In genomic region chr9:105296889-105297288, GRCh38 we compare ENCODE assay signal across 8 cellular contexts. TPM values are rescaled to one million over a fixed set of nuclear protein-coding genes. Genes with fewer than 3 reads are reported as not detected.
A peak's percentile ranks its signal among the peaks of the same experiment; 100 is the strongest.
DNase-seq lines count a peak whose midpoint lies in the region; ATAC-seq and TF ChIP-seq lines count a peak whose summit lies in the region.

No MANE protein-coding gene starts in this region.

- CTCF ChIA-PET in activated CD8-positive, alpha-beta T cell treated with anti-CD3 and anti-CD28 coated beads, Interleukin-2, amount 10 ng/mL, durations not matched to agents 7 days and 5 days (lab: Charles Lee) = no interaction called here
- CTCF ChIA-PET in activated CD8-positive, alpha-beta memory T cell treated with anti-CD3 and anti-CD28 coated beads, Interleukin-2, amount 10 ng/mL, durations not matched to agents 7 days and 5 days (lab: Charles Lee) = no interaction called here

- peaks cover 4% of the 10 kb centered on the region for H3K36me3 Mint-ChIP-seq in activated CD8-positive, alpha-beta T cell treated with anti-CD3 and anti-CD28 coated beads, Interleukin-2, amount 10 ng/mL, durations not matched to agents 7 days and 5 days (ENCODE audit: low read depth)
- no peaks in the 10 kb centered on the region for H3K36me3 Mint-ChIP-seq in activated CD8-positive, alpha-beta memory T cell treated with anti-CD3 and anti-CD28 coated beads, Interleukin-2, amount 10 ng/mL, durations not matched to agents 7 days and 5 days
- H3K36me3 Mint-ChIP-seq in immature natural killer cell = peaks cover 6 to 15% (median 10%) of the 10 kb centered on the region in 3 donors

- peak overlapping the region; percentile 75 for H3K9ac ChIP-seq in iPS-20b (ENCODE audit: low read depth, low read length)

- H3K4me3 ChIP-seq in breast epithelium (no peak overlapping the region), iPS-20b (ENCODE audit: low read length) (peak overlapping the region; percentile 56; the same call in 1 of the 2 replicates)

- H3K27me3 Mint-ChIP-seq in activated CD8-positive, alpha-beta T cell treated with anti-CD3 and anti-CD28 coated beads, Interleukin-2, amount 10 ng/mL, durations not matched to agents 7 days and 5 days (ENCODE audit: low read depth) = peaks cover 3% of the 10 kb centered on the region
- H3K27me3 Mint-ChIP-seq in activated CD8-positive, alpha-beta memory T cell treated with anti-CD3 and anti-CD28 coated beads, Interleukin-2, amount 10 ng/mL, durations not matched to agents 7 days and 5 days = no peaks in the 10 kb centered on the region
- peaks cover 0 to 3% (median 0%) of the 10 kb centered on the region in 3 donors for H3K27me3 Mint-ChIP-seq in immature natural killer cell (ENCODE audit: low read depth in 3 of 3)

- H3K4me1 ChIP-seq in breast epithelium (peaks cover 0 to under 1% of the 10 kb centered on the region in 2 donors), iPS-20b (ENCODE audit: insufficient read depth, low read length) (peaks cover 42% of the 10 kb centered on the region)

- H3K9me3 Mint-ChIP-seq in activated CD8-positive, alpha-beta T cell treated with anti-CD3 and anti-CD28 coated beads, Interleukin-2, amount 10 ng/mL, durations not matched to agents 7 days and 5 days (ENCODE audit: insufficient read depth) = no peaks in the 10 kb centered on the region
- no peaks in the 10 kb centered on the region for H3K9me3 Mint-ChIP-seq in activated CD8-positive, alpha-beta memory T cell treated with anti-CD3 and anti-CD28 coated beads, Interleukin-2, amount 10 ng/mL, durations not matched to agents 7 days and 5 days (ENCODE audit: low read depth)
- H3K9me3 Mint-ChIP-seq in immature natural killer cell = no peaks in the 10 kb centered on the region

- H3K9me3 ChIP-seq in breast epithelium (no peaks in the 10 kb centered on the region), iPS-20b (ENCODE audit: insufficient read depth, low read depth, low read length) (no peaks in the 10 kb centered on the region)

- H3K4me3 Mint-ChIP-seq in activated CD8-positive, alpha-beta T cell treated with anti-CD3 and anti-CD28 coated beads, Interleukin-2, amount 10 ng/mL, durations not matched to agents 7 days and 5 days = no peak overlapping the region
- no peak overlapping the region for H3K4me3 Mint-ChIP-seq in activated CD8-positive, alpha-beta memory T cell treated with anti-CD3 and anti-CD28 coated beads, Interleukin-2, amount 10 ng/mL, durations not matched to agents 7 days and 5 days
- no peak overlapping the region for H3K4me3 Mint-ChIP-seq in immature natural killer cell

- H3K27ac Mint-ChIP-seq in activated CD8-positive, alpha-beta T cell treated with anti-CD3 and anti-CD28 coated beads, Interleukin-2, amount 10 ng/mL, durations not matched to agents 7 days and 5 days = no peak overlapping the region
- H3K27ac Mint-ChIP-seq in activated CD8-positive, alpha-beta memory T cell treated with anti-CD3 and anti-CD28 coated beads, Interleukin-2, amount 10 ng/mL, durations not matched to agents 7 days and 5 days = no peak overlapping the region
- H3K27ac Mint-ChIP-seq in immature natural killer cell = no peak overlapping the region

- H3K4me1 Mint-ChIP-seq in activated CD8-positive, alpha-beta T cell treated with anti-CD3 and anti-CD28 coated beads, Interleukin-2, amount 10 ng/mL, durations not matched to agents 7 days and 5 days (ENCODE audit: low read depth) = peaks cover 12% of the 10 kb centered on the region
- H3K4me1 Mint-ChIP-seq in activated CD8-positive, alpha-beta memory T cell treated with anti-CD3 and anti-CD28 coated beads, Interleukin-2, amount 10 ng/mL, durations not matched to agents 7 days and 5 days = peaks cover 27% of the 10 kb centered on the region
- H3K4me1 Mint-ChIP-seq in immature natural killer cell = peaks cover 8 to 13% of the 10 kb centered on the region in 2 donors

- no peak for TF ChIP-seq POLR2A in breast epithelium (IDR thresholded peaks at IDR 0.05)

- no peak for TF ChIP-seq CTCF in breast epithelium (IDR thresholded peaks at IDR 0.05)

- POLR2A ChIA-PET in activated CD8-positive, alpha-beta T cell treated with anti-CD3 and anti-CD28 coated beads, Interleukin-2, amount 10 ng/mL, durations not matched to agents 7 days and 5 days (lab: Charles Lee) = no interaction called here

- no peaks in the 10 kb centered on the region for H3K36me3 ChIP-seq in breast epithelium
- peaks cover 27% of the 10 kb centered on the region for H3K36me3 ChIP-seq in iPS-20b (ENCODE audit: insufficient read depth, low read depth, low read length)

- H3K27ac ChIP-seq in breast epithelium (peak overlapping the region; percentile 46 to 65), iPS-20b (ENCODE audit: low read length) (peak overlapping the region; percentile 93), temporal lobe (ENCODE audit: low read depth, low read length) (peak overlapping the region; percentile 92)

- intact Hi-C loops in breast epithelium (cut with DNase I; ENCODE audit: low total_unique reads) = no loop called here

- ATAC-seq in activated CD8-positive, alpha-beta T cell treated with anti-CD3 and anti-CD28 coated beads, Interleukin-2, amount 10 ng/mL, durations not matched to agents 7 days and 5 days = no peak
- no peak for ATAC-seq in activated CD8-positive, alpha-beta memory T cell treated with anti-CD3 and anti-CD28 coated beads, Interleukin-2, amount 10 ng/mL, durations not matched to agents 7 days and 5 days

- H3K27me3 ChIP-seq in breast epithelium (no peaks in the 10 kb centered on the region), iPS-20b (ENCODE audit: insufficient read depth, low read length) (no peaks in the 10 kb centered on the region)

- peak; percentile 28 for DNase-seq in HuH-7 (ENCODE audit: low spot score)
- DNase-seq in breast epithelium (ENCODE audit: low spot score in 2 of 2) = no peak
- DNase-seq in activated CD8-positive, alpha-beta T cell treated with anti-CD3 and anti-CD28 coated beads, Interleukin-2, amount 10 ng/mL, durations not matched to agents 7 days and 5 days = no peak
- no peak for DNase-seq in activated CD8-positive, alpha-beta memory T cell treated with anti-CD3 and anti-CD28 coated beads, Interleukin-2, amount 10 ng/mL, durations not matched to agents 7 days and 5 days
- DNase-seq in immature natural killer cell = no peak
- no peak for DNase-seq in activated gamma-delta T cell treated with Interleukin-2 at 50 U/mL for 16 hours

RNA-seq across cellular contexts. Expression of gene SLC44A1, which starts 52.4 kb away (rescaled TPM):
- total RNA-seq in breast epithelium (10 to 100 TPM; 53.7 to 62.6 (median 61.1) TPM), temporal lobe (41.1 TPM)
- total RNA-seq in activated CD8-positive, alpha-beta T cell treated with anti-CD3 and anti-CD28 coated beads, Interleukin-2, amount 10 ng/mL, durations not matched to agents 7 days and 5 days = 10 to 100 TPM; 14.1 to 14.3 TPM
- 10 to 100 TPM in 1 of 2 experiments, 1 to 10 TPM in 1; 4.9 to 10.3 TPM for total RNA-seq in activated CD8-positive, alpha-beta memory T cell treated with anti-CD3 and anti-CD28 coated beads, Interleukin-2, amount 10 ng/mL, durations not matched to agents 7 days and 5 days
- 10 to 100 TPM; 13.1 to 30.9 (median 25.0) TPM for polyA plus RNA-seq in immature natural killer cell
